Comparison of ENCODE assay signal across 8 cellular contexts in the genomic region with DNA sequence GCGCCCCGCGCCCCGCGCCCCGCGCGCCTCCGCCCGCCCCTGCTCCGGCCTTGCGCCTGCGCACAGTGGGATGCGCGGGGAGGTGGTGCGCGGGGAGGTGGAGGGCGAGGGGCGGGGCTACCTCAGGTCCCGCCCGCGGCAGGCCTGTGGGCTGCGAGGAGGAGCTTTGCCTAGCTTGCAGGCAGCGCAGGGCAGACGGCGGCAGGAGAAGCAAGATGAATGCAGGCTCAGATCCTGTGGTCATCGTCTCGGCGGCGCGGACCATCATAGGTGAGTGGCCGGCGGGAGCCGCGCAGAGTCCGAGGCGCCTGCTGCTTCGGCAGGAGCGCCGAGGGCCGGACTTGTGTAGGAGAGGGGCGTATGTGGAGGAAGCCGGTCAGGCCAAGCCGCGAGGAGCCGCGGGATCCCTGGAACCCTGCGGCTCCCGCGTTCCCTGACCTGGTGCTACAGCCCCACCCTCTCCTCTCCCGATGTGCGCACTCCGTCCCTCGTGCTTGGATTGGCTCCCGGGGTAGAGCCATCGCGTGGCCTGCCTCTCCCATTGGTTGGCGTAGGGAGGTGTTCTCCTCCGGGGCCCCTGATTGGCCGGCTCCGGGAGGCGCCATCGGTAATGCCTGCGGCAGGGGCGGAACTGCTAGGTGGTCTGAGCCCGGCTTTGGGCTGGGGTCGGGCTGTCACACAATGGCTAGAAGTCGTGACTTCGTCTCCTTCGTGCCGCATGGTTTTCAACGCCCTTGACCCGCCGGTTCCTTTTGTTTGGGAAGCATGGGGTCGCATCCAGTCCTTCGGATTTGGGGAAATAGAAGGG. TPM values are rescaled to one million over a fixed set of nuclear protein-coding genes. Genes with fewer than 3 reads are reported as not detected.
DNase-seq lines count a peak whose midpoint lies in the region; ATAC-seq, FAIRE-seq and TF ChIP-seq lines count a peak whose summit lies in the region.

A gene (plus strand): TSS at position 173 of the 808 bp plus-strand sequence. CDS start 43 bp downstream, at position 216.

- peak within 1 kb of the TSS; percentile 89 for H3K4me3 Mint-ChIP-seq in astrocyte (ENCODE audit: unreplicated experiment)

- intact Hi-C loops in right cardiac atrium (cut with DNase I): no loop called here
- intact Hi-C loops in vagina (cut with DNase I): loop anchor here (5.0 kb wide), 1 partner anchor 35 kb away; a partner anchor contains a TSS

- H3K27me3 ChIP-seq in astrocyte (ENCODE audit: insufficient read depth, low read length) (no peaks in the 10 kb centered on the region), right cardiac atrium (ENCODE audit: control insufficient read depth, insufficient read depth) (no peaks in the 10 kb centered on the region), vagina (no peaks in the 10 kb centered on the region)

- H3K9me3 Mint-ChIP-seq in astrocyte (ENCODE audit: unreplicated experiment): no peaks in the 10 kb centered on the region

- H2AFZ ChIP-seq in astrocyte (ENCODE audit: low read depth, low read length): peak within 1 kb of the TSS; percentile 90

- no peak for FAIRE-seq in astrocyte (lab: Jason Lieb, UNC)

- TF ChIP-seq CTCF in astrocyte (IDR thresholded peaks at IDR 0.05; ENCODE audit: insufficient read depth, low read depth, low read length) (no peak), vagina (IDR thresholded peaks at IDR 0.05) (peak in 1 of 3 experiments; percentile 21)

- H3K4me1 ChIP-seq in astrocyte (ENCODE audit: insufficient read depth, low read length) (peaks cover 42% of the 10 kb centered on the region), right cardiac atrium (ENCODE audit: control insufficient read depth, insufficient read depth, low read length) (peaks cover 5% of the 10 kb centered on the region), vagina (peaks cover 25% of the 10 kb centered on the region)

- H3K36me3 ChIP-seq in astrocyte (ENCODE audit: insufficient read depth, low read length) (peaks cover 25% of the 10 kb centered on the region), vagina (peaks cover 0 to 25% of the 10 kb centered on the region in 2 donors)

- H3K27me3 Mint-ChIP-seq in astrocyte (ENCODE audit: low read depth, unreplicated experiment): no peaks in the 10 kb centered on the region

- peak within 1 kb of the TSS; percentile 87 for H3K4me3 ChIP-seq in astrocyte (ENCODE audit: insufficient read depth, low read depth, low read length)
- peak within 1 kb of the TSS; percentile 72 for H3K4me3 ChIP-seq in right cardiac atrium (ENCODE audit: low read length)
- peak within 1 kb of the TSS; percentile 60 to 79 for H3K4me3 ChIP-seq in vagina

- peak; percentile 96 for ATAC-seq in GM18517 (IDR thresholded peaks at IDR 0.05; ENCODE audit: unreplicated experiment)
- peak; percentile 96 for ATAC-seq in HG03039 (IDR thresholded peaks at IDR 0.05; ENCODE audit: unreplicated experiment)
- peak; percentile 99 for ATAC-seq in right cardiac atrium

- H4K20me1 ChIP-seq in astrocyte (ENCODE audit: insufficient read depth, low read length): peaks cover 17% of the 10 kb centered on the region

- peak within 1 kb of the TSS; percentile 98 for H3K4me2 ChIP-seq in astrocyte (ENCODE audit: low read length)

- DNase-seq in NCI-H2081 (lab: John Stamatoyannopoulos, UW) (peak; percentile 89 to 92), T-helper 9 cell (peak; percentile 84), astrocyte (ENCODE audit: low read depth) (peak; percentile 90), right cardiac atrium (peak; percentile 97 to 98 (median 98)), putamen (ENCODE audit: low spot score) (peak; percentile 98), vagina (ENCODE audit: extremely low spot score in 2 of 2) (peak in 1 of 2 donors; percentile 98)

- H3K9me3 ChIP-seq in astrocyte (ENCODE audit: insufficient read depth, low read depth, low read length) (no peaks in the 10 kb centered on the region), right cardiac atrium (ENCODE audit: control insufficient read depth, low read length) (no peaks in the 10 kb centered on the region), vagina (no peaks in the 10 kb centered on the region)

- H3K27ac ChIP-seq in astrocyte (ENCODE audit: low read depth, low read length) (peak within 1 kb of the TSS; percentile 91), right cardiac atrium (ENCODE audit: low read length) (peak within 1 kb of the TSS; percentile 95), vagina (peak within 1 kb of the TSS; percentile 98)

- TF ChIP-seq POLR2A in vagina (IDR thresholded peaks at IDR 0.05): peak in 1 of 2 donors; percentile 48

- H3K4me1 Mint-ChIP-seq in astrocyte (ENCODE audit: low read depth, unreplicated experiment): peaks cover 40% of the 10 kb centered on the region

- peaks cover 24% of the 10 kb centered on the region for H3K36me3 Mint-ChIP-seq in astrocyte (ENCODE audit: low read depth, unreplicated experiment)

- H3K27ac Mint-ChIP-seq in astrocyte (ENCODE audit: unreplicated experiment): peak within 1 kb of the TSS; percentile 99

- H3K79me2 ChIP-seq in astrocyte (ENCODE audit: insufficient read depth, low read length): peaks cover 23% of the 10 kb centered on the region

- H3K9ac ChIP-seq in astrocyte (ENCODE audit: low read length): peak within 1 kb of the TSS; percentile 86

- under 1% methylated on average over 76 of the region's 76 CpGs for WGBS in right cardiac atrium

RNA-seq across cellular contexts. Expression of the gene that starts here (rescaled TPM):
- total RNA-seq in astrocyte: 59.1 and 96.7 TPM in 2 replicates
- total RNA-seq in right cardiac atrium: 1 to 10 TPM; 4.7 to 7.9 (median 5.1) TPM
- polyA plus RNA-seq in right cardiac atrium: 6.0 TPM
- 11.3 TPM for total RNA-seq in vagina
